In genomic region chr16:63066552-63066951, GRCh38 we compare ENCODE assay signal across 1 cellular context.
A peak's percentile ranks its signal among the peaks of the same experiment; 100 is the strongest.
TF ChIP-seq lines count a peak whose summit lies in the region.

No MANE protein-coding gene starts in this region.

TF ChIP-seq in H1, 55 proteins besides CTCF, POLR2A, EP300 and RAD21 (continued from another document):
- TF ChIP-seq, protein P1, sequence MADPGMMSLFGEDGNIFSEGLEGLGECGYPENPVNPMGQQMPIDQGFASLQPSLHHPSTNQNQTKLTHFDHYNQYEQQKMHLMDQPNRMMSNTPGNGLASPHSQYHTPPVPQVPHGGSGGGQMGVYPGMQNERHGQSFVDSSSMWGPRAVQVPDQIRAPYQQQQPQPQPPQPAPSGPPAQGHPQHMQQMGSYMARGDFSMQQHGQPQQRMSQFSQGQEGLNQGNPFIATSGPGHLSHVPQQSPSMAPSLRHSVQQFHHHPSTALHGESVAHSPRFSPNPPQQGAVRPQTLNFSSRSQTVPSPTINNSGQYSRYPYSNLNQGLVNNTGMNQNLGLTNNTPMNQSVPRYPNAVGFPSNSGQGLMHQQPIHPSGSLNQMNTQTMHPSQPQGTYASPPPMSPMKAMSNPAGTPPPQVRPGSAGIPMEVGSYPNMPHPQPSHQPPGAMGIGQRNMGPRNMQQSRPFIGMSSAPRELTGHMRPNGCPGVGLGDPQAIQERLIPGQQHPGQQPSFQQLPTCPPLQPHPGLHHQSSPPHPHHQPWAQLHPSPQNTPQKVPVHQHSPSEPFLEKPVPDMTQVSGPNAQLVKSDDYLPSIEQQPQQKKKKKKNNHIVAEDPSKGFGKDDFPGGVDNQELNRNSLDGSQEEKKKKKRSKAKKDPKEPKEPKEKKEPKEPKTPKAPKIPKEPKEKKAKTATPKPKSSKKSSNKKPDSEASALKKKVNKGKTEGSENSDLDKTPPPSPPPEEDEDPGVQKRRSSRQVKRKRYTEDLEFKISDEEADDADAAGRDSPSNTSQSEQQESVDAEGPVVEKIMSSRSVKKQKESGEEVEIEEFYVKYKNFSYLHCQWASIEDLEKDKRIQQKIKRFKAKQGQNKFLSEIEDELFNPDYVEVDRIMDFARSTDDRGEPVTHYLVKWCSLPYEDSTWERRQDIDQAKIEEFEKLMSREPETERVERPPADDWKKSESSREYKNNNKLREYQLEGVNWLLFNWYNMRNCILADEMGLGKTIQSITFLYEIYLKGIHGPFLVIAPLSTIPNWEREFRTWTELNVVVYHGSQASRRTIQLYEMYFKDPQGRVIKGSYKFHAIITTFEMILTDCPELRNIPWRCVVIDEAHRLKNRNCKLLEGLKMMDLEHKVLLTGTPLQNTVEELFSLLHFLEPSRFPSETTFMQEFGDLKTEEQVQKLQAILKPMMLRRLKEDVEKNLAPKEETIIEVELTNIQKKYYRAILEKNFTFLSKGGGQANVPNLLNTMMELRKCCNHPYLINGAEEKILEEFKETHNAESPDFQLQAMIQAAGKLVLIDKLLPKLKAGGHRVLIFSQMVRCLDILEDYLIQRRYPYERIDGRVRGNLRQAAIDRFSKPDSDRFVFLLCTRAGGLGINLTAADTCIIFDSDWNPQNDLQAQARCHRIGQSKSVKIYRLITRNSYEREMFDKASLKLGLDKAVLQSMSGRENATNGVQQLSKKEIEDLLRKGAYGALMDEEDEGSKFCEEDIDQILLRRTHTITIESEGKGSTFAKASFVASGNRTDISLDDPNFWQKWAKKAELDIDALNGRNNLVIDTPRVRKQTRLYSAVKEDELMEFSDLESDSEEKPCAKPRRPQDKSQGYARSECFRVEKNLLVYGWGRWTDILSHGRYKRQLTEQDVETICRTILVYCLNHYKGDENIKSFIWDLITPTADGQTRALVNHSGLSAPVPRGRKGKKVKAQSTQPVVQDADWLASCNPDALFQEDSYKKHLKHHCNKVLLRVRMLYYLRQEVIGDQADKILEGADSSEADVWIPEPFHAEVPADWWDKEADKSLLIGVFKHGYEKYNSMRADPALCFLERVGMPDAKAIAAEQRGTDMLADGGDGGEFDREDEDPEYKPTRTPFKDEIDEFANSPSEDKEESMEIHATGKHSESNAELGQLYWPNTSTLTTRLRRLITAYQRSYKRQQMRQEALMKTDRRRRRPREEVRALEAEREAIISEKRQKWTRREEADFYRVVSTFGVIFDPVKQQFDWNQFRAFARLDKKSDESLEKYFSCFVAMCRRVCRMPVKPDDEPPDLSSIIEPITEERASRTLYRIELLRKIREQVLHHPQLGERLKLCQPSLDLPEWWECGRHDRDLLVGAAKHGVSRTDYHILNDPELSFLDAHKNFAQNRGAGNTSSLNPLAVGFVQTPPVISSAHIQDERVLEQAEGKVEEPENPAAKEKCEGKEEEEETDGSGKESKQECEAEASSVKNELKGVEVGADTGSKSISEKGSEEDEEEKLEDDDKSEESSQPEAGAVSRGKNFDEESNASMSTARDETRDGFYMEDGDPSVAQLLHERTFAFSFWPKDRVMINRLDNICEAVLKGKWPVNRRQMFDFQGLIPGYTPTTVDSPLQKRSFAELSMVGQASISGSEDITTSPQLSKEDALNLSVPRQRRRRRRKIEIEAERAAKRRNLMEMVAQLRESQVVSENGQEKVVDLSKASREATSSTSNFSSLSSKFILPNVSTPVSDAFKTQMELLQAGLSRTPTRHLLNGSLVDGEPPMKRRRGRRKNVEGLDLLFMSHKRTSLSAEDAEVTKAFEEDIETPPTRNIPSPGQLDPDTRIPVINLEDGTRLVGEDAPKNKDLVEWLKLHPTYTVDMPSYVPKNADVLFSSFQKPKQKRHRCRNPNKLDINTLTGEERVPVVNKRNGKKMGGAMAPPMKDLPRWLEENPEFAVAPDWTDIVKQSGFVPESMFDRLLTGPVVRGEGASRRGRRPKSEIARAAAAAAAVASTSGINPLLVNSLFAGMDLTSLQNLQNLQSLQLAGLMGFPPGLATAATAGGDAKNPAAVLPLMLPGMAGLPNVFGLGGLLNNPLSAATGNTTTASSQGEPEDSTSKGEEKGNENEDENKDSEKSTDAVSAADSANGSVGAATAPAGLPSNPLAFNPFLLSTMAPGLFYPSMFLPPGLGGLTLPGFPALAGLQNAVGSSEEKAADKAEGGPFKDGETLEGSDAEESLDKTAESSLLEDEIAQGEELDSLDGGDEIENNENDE (IDR thresholded peaks at IDR 0.05; ENCODE audit: insufficient replicate concordance, low read length): no peak
- TF ChIP-seq CBX8 (IDR thresholded peaks at IDR 0.05; ENCODE audit: borderline replicate concordance, low read depth, low read length) (no peak), YY1 (IDR thresholded peaks at IDR 0.05; ENCODE audit: low read depth, low read length) (no peak), BRCA1 (IDR thresholded peaks at IDR 0.05; ENCODE audit: low read depth, low read length) (no peak), TEAD4 (IDR thresholded peaks at IDR 0.05; ENCODE audit: low read depth, low read length) (no peak), HDAC2 (IDR thresholded peaks at IDR 0.05; ENCODE audit: borderline replicate concordance in 1 of 2, low read depth in 2 of 2, low read length in 2 of 2) (no peak), BACH1 (IDR thresholded peaks at IDR 0.05; ENCODE audit: low read length) (peak; percentile 89), BCL11A (IDR thresholded peaks at IDR 0.05; ENCODE audit: low read depth in 2 of 2, low read length in 2 of 2) (no peak), KDM4A (IDR thresholded peaks at IDR 0.05; ENCODE audit: low read depth, low read length, severe bottlenecking) (no peak)
